In the genomic region with DNA sequence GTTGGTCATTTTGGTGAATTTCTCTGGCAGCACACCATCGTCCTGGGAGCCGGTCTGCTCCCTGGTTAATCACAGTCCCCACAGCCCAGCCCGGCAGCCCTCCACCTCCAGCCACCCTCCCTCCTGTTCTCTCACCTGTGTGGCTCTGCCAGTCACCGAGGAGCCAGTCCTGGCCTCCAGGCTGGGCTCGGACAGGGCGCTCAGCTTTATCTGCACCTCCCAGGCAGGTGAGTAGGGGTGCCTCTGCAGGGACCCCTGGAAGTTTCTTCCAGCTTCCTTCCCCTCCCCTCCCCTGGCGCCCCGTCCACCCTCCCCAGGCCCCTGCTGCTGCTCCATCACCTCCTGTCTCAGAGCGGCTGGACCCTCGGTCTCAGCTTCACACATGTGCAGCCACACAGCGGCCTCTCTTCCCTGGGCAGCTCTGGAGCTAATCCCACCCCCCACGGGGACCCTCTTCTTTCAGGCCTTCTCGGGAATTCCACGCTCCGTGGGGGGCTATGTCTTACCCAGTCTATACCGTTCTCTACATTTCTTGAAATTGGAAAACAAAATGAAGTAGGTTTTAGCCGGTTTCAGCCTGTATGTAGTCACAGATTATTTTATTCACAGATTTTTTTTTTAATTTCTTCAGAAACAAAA, we compare ENCODE assay signal across 14 cellular contexts.
A peak's percentile ranks its signal among the peaks of the same experiment; 100 is the strongest.
DNase-seq lines count a peak whose midpoint lies in the region; ATAC-seq and TF ChIP-seq lines count a peak whose summit lies in the region.
"Had no signal": no experiment of that assay in that cellular context is flagged by ENCODE, and none has a peak within 500 bp of the region (broad histone marks: within the 10 kb centered on the region; RNA-seq: fewer than 3 reads in every experiment).

No MANE protein-coding gene starts in this region.

- no peaks in the 10 kb centered on the region; the same call in 2 of the 3 replicates for H3K9me3 Mint-ChIP-seq in GM23338
- H3K9me3 Mint-ChIP-seq in chondrocyte (ENCODE audit: low read depth) = peaks cover 10% of the 10 kb centered on the region
- H3K9me3 Mint-ChIP-seq in neural progenitor cell = no peaks in the 10 kb centered on the region

- H3K9ac ChIP-seq in neural progenitor cell = no peak overlapping the region
- H3K9ac ChIP-seq in GM23248 = no peak overlapping the region
- H3K9ac ChIP-seq: BLaER1 had no signal

- H3K36me3 Mint-ChIP-seq in GM23338 (ENCODE audit: low read depth) (no peaks in the 10 kb centered on the region; the same call in 2 of the 3 replicates), chondrocyte (ENCODE audit: low read depth) (peaks cover 3% of the 10 kb centered on the region), neural progenitor cell (no peaks in the 10 kb centered on the region)
- H3K36me3 Mint-ChIP-seq: CD4-positive, CD25-positive, alpha-beta regulatory T cell; IgD-negative memory B cell had no signal

- H3K4me1 Mint-ChIP-seq in GM23338 = peaks cover 7% of the 10 kb centered on the region; the same call in 2 of the 3 replicates
- H3K4me1 Mint-ChIP-seq in chondrocyte (ENCODE audit: low read depth) = no peaks in the 10 kb centered on the region
- H3K4me1 Mint-ChIP-seq in neural progenitor cell = peaks cover 28% of the 10 kb centered on the region
- H3K4me1 Mint-ChIP-seq: CD4-positive, CD25-positive, alpha-beta regulatory T cell had no signal

- H3F3A ChIP-seq in GM23338 (replicated peaks; ENCODE audit: low read depth) (0 out of 2 replicates have a peak, but pooled peaks cover 4% of the 10 kb centered on the region), neural progenitor cell (ENCODE audit: low read depth) (peaks cover 21% of the 10 kb centered on the region), GM23248 (ENCODE audit: insufficient read depth) (no peaks in the 10 kb centered on the region)

- no peaks in the 10 kb centered on the region for H3K4me1 ChIP-seq in GM23338 (ENCODE audit: insufficient read depth)
- H3K4me1 ChIP-seq in neural progenitor cell = peaks cover 24% of the 10 kb centered on the region
- no peaks in the 10 kb centered on the region for H3K4me1 ChIP-seq in GM23248 (ENCODE audit: insufficient read depth)

- H2AFZ ChIP-seq in GM23338 (peak overlapping the region; percentile 75; the same call in 1 of the 2 replicates), neural progenitor cell (replicated peaks) (no peak overlapping the region), GM23248 (no peak overlapping the region)

- H3K27me3 ChIP-seq in GM23338 (ENCODE audit: insufficient read depth) = no peaks in the 10 kb centered on the region
- H3K27me3 ChIP-seq in neural progenitor cell = no peaks in the 10 kb centered on the region
- H3K27me3 ChIP-seq in GM23248 (replicated peaks; ENCODE audit: insufficient read depth) = no peaks in the 10 kb centered on the region
- H3K27me3 ChIP-seq: BLaER1 had no signal

- no peak overlapping the region for H3K4me3 ChIP-seq in GM23338
- no peak overlapping the region for H3K4me3 ChIP-seq in neural progenitor cell
- no peak overlapping the region for H3K4me3 ChIP-seq in GM23248
- H3K4me3 ChIP-seq: BLaER1 had no signal

- in situ Hi-C loops in GM23248 (cut with MboI) = no loop called here

- H3K27ac Mint-ChIP-seq in GM23338 = no peak overlapping the region
- H3K27ac Mint-ChIP-seq in chondrocyte (ENCODE audit: unreplicated experiment) = no peak overlapping the region
- H3K27ac Mint-ChIP-seq in neural progenitor cell = no peak overlapping the region
- H3K27ac Mint-ChIP-seq: CD4-positive, CD25-positive, alpha-beta regulatory T cell; IgD-negative memory B cell had no signal

- no peak overlapping the region for H3K4me2 ChIP-seq in GM23338
- peak overlapping the region; percentile 60 for H3K4me2 ChIP-seq in neural progenitor cell
- no peak overlapping the region for H3K4me2 ChIP-seq in GM23248 (ENCODE audit: unreplicated experiment)
- H3K4me2 ChIP-seq: BLaER1 had no signal

- H3K27me3 Mint-ChIP-seq in GM23338 (ENCODE audit: insufficient read depth, low read depth, poor library complexity) = peaks cover 16% of the 10 kb centered on the region
- H3K27me3 Mint-ChIP-seq in chondrocyte (ENCODE audit: low read depth) = peaks cover 1% of the 10 kb centered on the region
- peaks cover 5% of the 10 kb centered on the region for H3K27me3 Mint-ChIP-seq in neural progenitor cell (ENCODE audit: insufficient read depth, low read depth)
- H3K27me3 Mint-ChIP-seq: CD4-positive, CD25-positive, alpha-beta regulatory T cell; IgD-negative memory B cell had no signal

- no peaks in the 10 kb centered on the region for H3K9me3 ChIP-seq in neural progenitor cell (ENCODE audit: low read depth)
- H3K9me3 ChIP-seq in GM23248 (ENCODE audit: low read depth) = no peaks in the 10 kb centered on the region
- H3K9me3 ChIP-seq: BLaER1 had no signal

- no peak overlapping the region; the same call in 1 of the 2 replicates for H3K27ac ChIP-seq in GM23338 (ENCODE audit: low read depth)
- H3K27ac ChIP-seq in neural progenitor cell = no peak overlapping the region
- H3K27ac ChIP-seq in GM23248 = no peak overlapping the region
- H3K27ac ChIP-seq: BLaER1 had no signal

- H3K36me3 ChIP-seq in GM23338 (ENCODE audit: insufficient read depth) (no peaks in the 10 kb centered on the region), neural progenitor cell (no peaks in the 10 kb centered on the region), GM23248 (ENCODE audit: low read depth) (no peaks in the 10 kb centered on the region)
- H3K36me3 ChIP-seq: BLaER1 had no signal

- H4K20me1 ChIP-seq in GM23338 (replicated peaks; ENCODE audit: insufficient read depth) (no peaks in the 10 kb centered on the region), neural progenitor cell (ENCODE audit: low read depth) (no peaks in the 10 kb centered on the region), GM23248 (ENCODE audit: insufficient read depth) (no peaks in the 10 kb centered on the region)
- H4K20me1 ChIP-seq: BLaER1 had no signal

- peak; percentile 72 for ATAC-seq in GM23338
- no peak for ATAC-seq in HG03521 (IDR thresholded peaks at IDR 0.05; ENCODE audit: unreplicated experiment)
- ATAC-seq: HCT116 had no signal

- no peaks in the 10 kb centered on the region for H3K9me2 ChIP-seq in GM23338 (ENCODE audit: insufficient read depth)
- no peaks in the 10 kb centered on the region for H3K9me2 ChIP-seq in GM23248 (ENCODE audit: insufficient read depth)

- TF ChIP-seq CTCF in GM23338 (conservative IDR thresholded peaks at IDR 0.05; ENCODE audit: low read depth in 2 of 2) (no peak), chondrocyte (IDR thresholded peaks at IDR 0.05) (no peak), neural progenitor cell (IDR thresholded peaks at IDR 0.05) (no peak)

- H3K79me2 ChIP-seq in GM23338 (replicated peaks; ENCODE audit: insufficient read depth) = no peaks in the 10 kb centered on the region
- H3K79me2 ChIP-seq in neural progenitor cell (ENCODE audit: low read depth) = no peaks in the 10 kb centered on the region
- no peaks in the 10 kb centered on the region for H3K79me2 ChIP-seq in GM23248 (ENCODE audit: insufficient read depth)

- H3K4me3 Mint-ChIP-seq in GM23338 (no peak overlapping the region), chondrocyte (ENCODE audit: unreplicated experiment) (no peak overlapping the region), neural progenitor cell (no peak overlapping the region)
- H3K4me3 Mint-ChIP-seq: CD4-positive, CD25-positive, alpha-beta regulatory T cell; IgD-negative memory B cell had no signal

- WGBS in GM23248 (ENCODE audit: low coverage in 1 of 2, low lambda C conversion rate in 2 of 2, missing lambda C conversion rate in 2 of 2), 2 experiments = 14 to 25% methylated on average over 15 to 17 of the region's 17 CpGs

- peak; percentile 57 for DNase-seq in GM23338 (ENCODE audit: low spot score)
- peak; percentile 84 for DNase-seq in chondrocyte (ENCODE audit: low spot score)
- peak; percentile 43 for DNase-seq in iPS-NIHi11 (ENCODE audit: low spot score)
- peak; percentile 91 for DNase-seq in neural progenitor cell (ENCODE audit: low spot score)
- no peak for DNase-seq in H4 (ENCODE audit: low spot score)
- no peak for DNase-seq in NCI-H510A treated with DMSO at 0.1 percent for 48 hours (lab: John Stamatoyannopoulos, UW)
- DNase-seq in GM23248 = no peak
- DNase-seq: 8988T; AML-193; CD4-positive, CD25-positive, alpha-beta regulatory T cell had no signal

TF ChIP-seq in GM23338, 12 proteins besides CTCF, POLR2A, EP300 and RAD21 (continues in another document):
- TF ChIP-seq, protein P1, sequence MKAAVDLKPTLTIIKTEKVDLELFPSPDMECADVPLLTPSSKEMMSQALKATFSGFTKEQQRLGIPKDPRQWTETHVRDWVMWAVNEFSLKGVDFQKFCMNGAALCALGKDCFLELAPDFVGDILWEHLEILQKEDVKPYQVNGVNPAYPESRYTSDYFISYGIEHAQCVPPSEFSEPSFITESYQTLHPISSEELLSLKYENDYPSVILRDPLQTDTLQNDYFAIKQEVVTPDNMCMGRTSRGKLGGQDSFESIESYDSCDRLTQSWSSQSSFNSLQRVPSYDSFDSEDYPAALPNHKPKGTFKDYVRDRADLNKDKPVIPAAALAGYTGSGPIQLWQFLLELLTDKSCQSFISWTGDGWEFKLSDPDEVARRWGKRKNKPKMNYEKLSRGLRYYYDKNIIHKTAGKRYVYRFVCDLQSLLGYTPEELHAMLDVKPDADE (IDR thresholded peaks at IDR 0.05) = no peak
- TF ChIP-seq ZNF331 (CRISPR knock-in tag; IDR thresholded peaks at IDR 0.05; ENCODE audit: low read depth) (no peak), NANOG (IDR thresholded peaks at IDR 0.05; ENCODE audit: borderline replicate concordance) (no peak), EZH2 (IDR thresholded peaks at IDR 0.05; ENCODE audit: low read depth, unreplicated experiment) (no peak)

Comparison
In these comparisons a context has a peak if more than half of its experiments do, and no peak if none do; other contexts are left out.
1. DNase-seq: peak in GM23338 (single experiment), chondrocyte (single experiment), iPS-NIHi11 (single experiment) and neural progenitor cell (single experiment); none in H4 (single experiment), NCI-H510A treated with DMSO at 0.1 percent for 48 hours (single experiment) and GM23248 (single experiment).